Comparison of ENCODE assay signal across 8 cellular contexts in the genomic region with DNA sequence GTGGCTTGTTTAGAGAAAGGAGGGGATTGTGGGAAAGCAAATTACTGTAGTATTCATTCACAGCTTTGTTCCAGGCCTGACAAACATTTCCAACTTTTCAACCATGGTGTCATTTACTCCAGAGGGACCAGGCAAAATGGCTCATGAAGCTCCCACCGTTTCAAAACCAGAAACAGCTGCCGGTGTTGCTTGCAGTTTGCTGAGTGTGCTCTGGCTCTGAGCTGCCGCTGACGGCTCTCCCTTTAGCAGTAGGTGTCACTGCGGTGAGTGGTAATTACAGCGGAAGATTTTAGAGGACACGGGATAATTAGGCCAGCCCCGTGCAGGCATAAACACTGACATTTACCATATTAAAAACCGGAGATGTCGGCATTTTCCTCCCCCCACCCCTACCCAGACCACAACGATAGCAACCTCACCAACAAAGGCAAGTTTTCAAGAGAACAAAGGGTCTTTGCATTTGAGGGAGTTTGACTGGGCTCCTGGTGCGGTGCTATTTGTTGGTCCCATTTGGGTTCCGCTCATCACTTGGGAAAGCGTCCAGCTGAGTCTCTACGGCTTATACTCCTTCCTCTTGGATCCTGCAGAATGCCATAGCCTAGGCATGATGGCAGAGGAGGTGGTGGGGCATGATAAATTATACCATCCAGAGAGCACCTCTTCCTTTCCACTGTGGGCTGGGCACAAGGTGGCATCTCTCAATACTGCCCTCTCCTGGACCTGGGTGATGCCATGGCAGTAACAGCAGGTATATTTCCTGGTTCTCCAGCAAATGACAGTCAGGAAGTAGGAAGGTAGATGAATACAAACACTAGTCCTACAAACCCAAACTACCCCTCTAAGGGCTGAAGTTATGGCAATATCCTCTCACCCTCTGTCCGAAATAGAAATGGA.
DNase-seq lines count a peak whose midpoint lies in the region; ATAC-seq, FAIRE-seq and TF ChIP-seq lines count a peak whose summit lies in the region.

No MANE protein-coding gene starts in this region.

- peak; percentile 59 for TF ChIP-seq CTCF in D721Med (IDR thresholded peaks at IDR 0.05; ENCODE audit: insufficient read depth, missing control alignments)

- H3K9ac ChIP-seq in Karpas-422 (ENCODE audit: low read length), result no peak overlapping the region

- no peak overlapping the region for H3K4me3 ChIP-seq in Karpas-422 (ENCODE audit: low read length)

- no peaks in the 10 kb centered on the region for H3K27me3 ChIP-seq in Karpas-422 (ENCODE audit: low read length)

- no peaks in the 10 kb centered on the region for H3K79me2 ChIP-seq in Karpas-422 (ENCODE audit: low read length)

- no peak overlapping the region for H3K27ac ChIP-seq in Karpas-422 (ENCODE audit: low read length)

- H4K20me1 ChIP-seq in Karpas-422 (ENCODE audit: insufficient read depth, low read depth, low read length), result no peaks in the 10 kb centered on the region

- no peaks in the 10 kb centered on the region for H3K4me1 ChIP-seq in Karpas-422 (ENCODE audit: low read length)

- no peak overlapping the region for H3K4me3 Mint-ChIP-seq in T-helper 17 cell

- no peak overlapping the region for H3K4me2 ChIP-seq in Karpas-422 (ENCODE audit: low read depth, low read length, poor library complexity, severe bottlenecking)

- DNase-seq in D721Med (ENCODE audit: insufficient read length, low spot score), result no peak
- peak; percentile 66 for DNase-seq in Karpas-422
- DNase-seq in T-helper 17 cell, result no peak
- DNase-seq in HuH-7 (ENCODE audit: low spot score), result no peak
- no peak for DNase-seq in G401 (ENCODE audit: low spot score)

- H3K36me3 ChIP-seq in Karpas-422 (ENCODE audit: insufficient read depth, low read length), result no peaks in the 10 kb centered on the region

- ATAC-seq in T-helper 17 cell (peak; percentile 49), GM18511 (IDR thresholded peaks at IDR 0.05; ENCODE audit: unreplicated experiment) (no peak), HG03521 (IDR thresholded peaks at IDR 0.05; ENCODE audit: unreplicated experiment) (no peak)

- in situ Hi-C loops in G401 (cut with HindIII; ENCODE audit: low sequenced_read_pairs), result no loop called here

- H3K36me3 Mint-ChIP-seq in T-helper 17 cell (ENCODE audit: low read depth), result no peaks in the 10 kb centered on the region

- H3K9me2 ChIP-seq in Karpas-422 (replicated peaks; ENCODE audit: insufficient read depth, low read length), result no peaks in the 10 kb centered on the region; the same call in 1 of the 2 replicates

- H3K4me1 Mint-ChIP-seq in T-helper 17 cell, result no peaks in the 10 kb centered on the region

- no peak overlapping the region for H3K27ac Mint-ChIP-seq in T-helper 17 cell

- H3K9me3 ChIP-seq in Karpas-422 (ENCODE audit: low read length), result no peaks in the 10 kb centered on the region
- H3K9me3 ChIP-seq in T-helper 17 cell (ENCODE audit: control insufficient read depth, low read length, poor library complexity, severe bottlenecking), result no peaks in the 10 kb centered on the region

- no peaks in the 10 kb centered on the region for H3K27me3 Mint-ChIP-seq in T-helper 17 cell

- no peak overlapping the region for H2AFZ ChIP-seq in Karpas-422 (ENCODE audit: low read length)

- FAIRE-seq in D721Med (lab: Jason Lieb, UNC), result no peak
- FAIRE-seq in islet of Langerhans (lab: Jason Lieb, UNC), result peak; percentile 82
